24 cellular contexts compared by ENCODE assay signal in genomic region chr22:45844009-45844408, GRCh38.
"Had no signal": no experiment of that assay in that cellular context is flagged by ENCODE, and none has a peak within 500 bp of the region (broad histone marks: within the 10 kb centered on the region; RNA-seq: fewer than 3 reads in every experiment).

No MANE protein-coding gene starts in this region.

- ATAC-seq: activated CD8-positive, alpha-beta memory T cell treated with anti-CD3 and anti-CD28 coated beads, Interleukin-2, amount 10 ng/mL, durations not matched to agents 7 days and 5 days; activated naive CD8-positive, alpha-beta T cell treated with anti-CD3 and anti-CD28 coated beads, Interleukin-2, amount 50 U/mL, for 24 hours; gastrocnemius medialis; mucosa of descending colon; right cardiac atrium had no signal

- H3K9me3 Mint-ChIP-seq: activated B cell treated with CpG ODN at 0.5 μM for 24 hours; activated CD4-positive, alpha-beta memory T cell treated with anti-CD3 and anti-CD28 coated beads, Interleukin-2, amount 10 ng/mL, durations not matched to agents 7 days and 5 days; central memory CD8-positive, alpha-beta T cell; T-helper 2 cell treated with Interferon-gamma antibody and Interleukin-4, amounts not matched to agents 5 μg/mL and 100 μg/mL, for 36 hours had no signal

- H3K4me1 Mint-ChIP-seq: activated naive CD8-positive, alpha-beta T cell treated with anti-CD3 and anti-CD28 coated beads, Interleukin-2, amount 50 U/mL, for 24 hours had no signal

- DNase-seq: activated B cell treated with CpG ODN at 0.5 μM for 24 hours; activated CD4-positive, alpha-beta memory T cell treated with anti-CD3 and anti-CD28 coated beads, Interleukin-2, amount 10 ng/mL, durations not matched to agents 7 days and 5 days; activated CD4-positive, alpha-beta T cell treated with anti-CD3 and anti-CD28 coated beads for 48 hours; activated CD8-positive, alpha-beta memory T cell treated with anti-CD3 and anti-CD28 coated beads, Interleukin-2, amount 10 ng/mL, durations not matched to agents 7 days and 5 days; activated naive CD4-positive, alpha-beta T cell treated with Interleukin-2 at 50 U/mL for 16 hours; activated naive CD8-positive, alpha-beta T cell treated with anti-CD3 and anti-CD28 coated beads, Interleukin-2, amount 50 U/mL, for 24 hours; anterior cingulate cortex; gastrocnemius medialis; left ventricle myocardium inferior; mammary epithelial cell; mucosa of descending colon; naive B cell; occipital lobe; right cardiac atrium; small intestine; stimulated activated CD4-positive, alpha-beta T cell treated with anti-CD3 and anti-CD28 coated beads, Interleukin-15, amount 100 ng/mL, for 24 hours; stimulated activated CD4-positive, alpha-beta T cell treated with anti-CD3 and anti-CD28 coated beads, Interleukin-2, amount 100 ng/mL, for 48 hours had no signal

- H3K27me3 ChIP-seq: gastrocnemius medialis, tibial nerve, vagina had no signal

- H3K4me3 Mint-ChIP-seq: activated B cell treated with CpG ODN at 0.5 μM for 24 hours; activated CD4-positive, alpha-beta memory T cell treated with anti-CD3 and anti-CD28 coated beads, Interleukin-2, amount 10 ng/mL, durations not matched to agents 7 days and 5 days; activated CD8-positive, alpha-beta memory T cell treated with anti-CD3 and anti-CD28 coated beads, Interleukin-2, amount 10 ng/mL, durations not matched to agents 7 days and 5 days; activated naive CD8-positive, alpha-beta T cell treated with anti-CD3 and anti-CD28 coated beads, Interleukin-2, amount 50 U/mL, for 24 hours; central memory CD8-positive, alpha-beta T cell; naive B cell; stimulated activated naive CD8-positive, alpha-beta T cell treated with anti-CD3 and anti-CD28 coated beads, Interleukin-15, Interleukin-2, amounts not matched to agents 100 ng/mL and 50 ng/mL, for 24 hours; T-helper 2 cell treated with Interferon-gamma antibody and Interleukin-4, amounts not matched to agents 5 μg/mL and 100 μg/mL, for 36 hours had no signal

- H3K27ac Mint-ChIP-seq: activated B cell treated with CpG ODN at 0.5 μM for 24 hours; activated CD4-positive, alpha-beta memory T cell treated with anti-CD3 and anti-CD28 coated beads, Interleukin-2, amount 10 ng/mL, durations not matched to agents 7 days and 5 days; activated CD8-positive, alpha-beta memory T cell treated with anti-CD3 and anti-CD28 coated beads, Interleukin-2, amount 10 ng/mL, durations not matched to agents 7 days and 5 days; activated naive CD8-positive, alpha-beta T cell treated with anti-CD3 and anti-CD28 coated beads, Interleukin-2, amount 50 U/mL, for 24 hours; progenitor cell of endocrine pancreas; stimulated activated naive CD8-positive, alpha-beta T cell treated with anti-CD3 and anti-CD28 coated beads, Interleukin-15, Interleukin-2, amounts not matched to agents 100 ng/mL and 50 ng/mL, for 24 hours; T-helper 2 cell treated with Interferon-gamma antibody and Interleukin-4, amounts not matched to agents 5 μg/mL and 100 μg/mL, for 36 hours had no signal

- H3K4me3 ChIP-seq: coronary artery, gastrocnemius medialis, left ventricle myocardium inferior, mucosa of descending colon, tibial nerve, vagina had no signal

- H3K27me3 Mint-ChIP-seq: activated B cell treated with CpG ODN at 0.5 μM for 24 hours; activated CD4-positive, alpha-beta memory T cell treated with anti-CD3 and anti-CD28 coated beads, Interleukin-2, amount 10 ng/mL, durations not matched to agents 7 days and 5 days; activated CD8-positive, alpha-beta memory T cell treated with anti-CD3 and anti-CD28 coated beads, Interleukin-2, amount 10 ng/mL, durations not matched to agents 7 days and 5 days; activated naive CD8-positive, alpha-beta T cell treated with anti-CD3 and anti-CD28 coated beads, Interleukin-2, amount 50 U/mL, for 24 hours; central memory CD8-positive, alpha-beta T cell; naive B cell; progenitor cell of endocrine pancreas; stimulated activated naive CD8-positive, alpha-beta T cell treated with anti-CD3 and anti-CD28 coated beads, Interleukin-15, Interleukin-2, amounts not matched to agents 100 ng/mL and 50 ng/mL, for 24 hours had no signal

- H3K4me1 ChIP-seq: gastrocnemius medialis, left ventricle myocardium inferior, vagina had no signal

- H3K9me3 ChIP-seq: gastrocnemius medialis, left ventricle myocardium inferior, mucosa of descending colon, tibial nerve, vagina had no signal

- H3K27ac ChIP-seq: coronary artery, gastrocnemius medialis, left ventricle myocardium inferior, tibial nerve, vagina had no signal
